ENCODE assay signal across 10 cellular contexts in the genomic region with DNA sequence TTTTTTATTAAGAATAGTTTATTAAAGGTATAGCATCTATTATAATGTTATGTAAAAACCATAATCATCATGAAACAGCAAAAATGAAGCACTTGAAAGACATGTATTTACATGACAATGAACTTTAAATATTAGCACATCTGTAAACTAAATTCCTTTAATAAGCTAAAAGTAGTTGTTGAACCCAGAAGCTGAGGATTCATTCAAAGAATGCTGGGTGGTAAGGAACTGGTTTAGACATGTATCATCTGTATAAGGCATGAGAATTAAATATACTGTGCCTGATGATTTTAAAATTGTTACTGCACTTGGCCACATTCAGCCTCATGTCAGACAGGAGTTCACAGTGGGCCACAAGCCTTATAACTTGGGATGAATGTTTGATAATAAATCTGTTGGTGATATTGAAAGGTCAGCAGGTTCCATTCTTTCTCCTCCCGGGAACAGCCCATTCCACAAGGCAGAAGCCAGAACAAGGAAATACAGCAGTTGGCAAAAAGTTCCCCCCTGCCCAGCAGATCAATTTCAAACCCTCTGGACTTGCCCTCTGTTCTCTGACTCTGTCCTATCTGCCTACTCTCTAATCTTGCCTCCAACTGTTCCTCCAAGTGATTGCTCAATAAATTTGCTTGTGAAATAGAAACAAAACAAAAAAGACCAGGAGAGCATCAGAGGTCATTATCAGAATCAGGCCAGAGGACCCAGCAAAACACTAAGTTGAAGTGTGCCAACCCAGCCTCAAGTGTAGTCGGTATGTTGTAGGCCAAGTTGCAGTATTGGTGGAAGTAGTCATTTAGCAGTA. TPM values are rescaled to one million over a fixed set of nuclear protein-coding genes. Genes with fewer than 3 reads are reported as not detected.
A peak's percentile ranks its signal among the peaks of the same experiment; 100 is the strongest.
DNase-seq lines count a peak whose midpoint lies in the region; ATAC-seq, FAIRE-seq and TF ChIP-seq lines count a peak whose summit lies in the region.
"Had no signal": no experiment of that assay in that cellular context is flagged by ENCODE, and none has a peak within 500 bp of the region (broad histone marks: within the 10 kb centered on the region; RNA-seq: fewer than 3 reads in every experiment).

No MANE protein-coding gene starts in this region.

- intact Hi-C loops in body of pancreas (cut with DNase I), result no loop called here
- intact Hi-C loops in right cardiac atrium (cut with DNase I), result no loop called here

- WGBS in body of pancreas, 2 donors, result 25 to 38% methylated on average over 2 of the region's 2 CpGs
- WGBS in right cardiac atrium, result 60% methylated on average over 2 of the region's 2 CpGs

- H3K4me1 ChIP-seq in body of pancreas, result peaks cover 28% of the 10 kb centered on the region
- peaks cover 4% of the 10 kb centered on the region for H3K4me1 ChIP-seq in right cardiac atrium (ENCODE audit: control insufficient read depth, insufficient read depth, low read length)
- peaks cover 36% of the 10 kb centered on the region for H3K4me1 ChIP-seq in skeletal muscle satellite cell (ENCODE audit: control insufficient read depth, insufficient read depth, low read length)

- no peaks in the 10 kb centered on the region for H3K36me3 ChIP-seq in body of pancreas (replicated peaks in 1 of 2; ENCODE audit: insufficient read depth in 1 of 2, low read depth in 2 of 2)
- H3K36me3 ChIP-seq in skeletal muscle satellite cell (ENCODE audit: insufficient read depth, low read length), result no peaks in the 10 kb centered on the region

- H3K9me3 ChIP-seq in body of pancreas (no peaks in the 10 kb centered on the region), right cardiac atrium (ENCODE audit: control insufficient read depth, low read length) (no peaks in the 10 kb centered on the region), skeletal muscle satellite cell (replicated peaks; ENCODE audit: low read length) (no peaks in the 10 kb centered on the region)

- no peak overlapping the region for H3K9ac ChIP-seq in skeletal muscle satellite cell (ENCODE audit: low read depth, low read length)

- ATAC-seq in body of pancreas (peak; percentile 67), right cardiac atrium (peak; percentile 47 to 84), HG02759 (IDR thresholded peaks at IDR 0.05; ENCODE audit: unreplicated experiment) (no peak)

- FAIRE-seq in GM19239 (lab: Jason Lieb, UNC), result peak; percentile 26

- H3K4me3 ChIP-seq in body of pancreas, result no peak overlapping the region
- no peak overlapping the region for H3K4me3 ChIP-seq in right cardiac atrium (ENCODE audit: low read length)
- H3K4me3 ChIP-seq in skeletal muscle satellite cell (ENCODE audit: low read length), result no peak overlapping the region

- no peak for DNase-seq in GM19239 (ENCODE audit: insufficient read length, low spot score)
- peak in 3 of 4 donors; percentile 16 to 39 (median 19) for DNase-seq in body of pancreas
- no peak for DNase-seq in right cardiac atrium
- DNase-seq in LoVo (ENCODE audit: low spot score), result no peak
- no peak for DNase-seq in activated CD4-positive, alpha-beta T cell treated with anti-CD3 and anti-CD28 coated beads, Interleukin-2, amount 50 U/mL, for 1 hour
- DNase-seq in RKO (ENCODE audit: low spot score), result no peak
- DNase-seq: effector CD8-positive, alpha-beta T cell; NCI-H510A had no signal

- no peak for TF ChIP-seq CTCF in body of pancreas (IDR thresholded peaks at IDR 0.05)

- peak overlapping the region in 3 of 4 donors; percentile 0 to 69 (median 54) for H3K27ac ChIP-seq in body of pancreas
- peak overlapping the region; percentile 23 for H3K27ac ChIP-seq in right cardiac atrium (ENCODE audit: low read length)

- no peak for TF ChIP-seq POLR2A in body of pancreas (IDR thresholded peaks at IDR 0.05)

- no peaks in the 10 kb centered on the region for H3K27me3 ChIP-seq in body of pancreas
- H3K27me3 ChIP-seq in right cardiac atrium (ENCODE audit: control insufficient read depth, insufficient read depth), result no peaks in the 10 kb centered on the region
- no peaks in the 10 kb centered on the region for H3K27me3 ChIP-seq in skeletal muscle satellite cell (ENCODE audit: control insufficient read depth, insufficient read depth, low read length)

- peak overlapping the region; percentile 2 for H3K4me2 ChIP-seq in skeletal muscle satellite cell (ENCODE audit: low read length)

RNA-seq across cellular contexts. Expression of a gene that starts 49.8 kb away (rescaled TPM):
- total RNA-seq in body of pancreas, result 10 to 100 TPM; 41.2 to 44.1 TPM
- 10 to 100 TPM; 37.6 to 40.2 (median 38.3) TPM for total RNA-seq in right cardiac atrium
- 67.8 TPM for polyA plus RNA-seq in right cardiac atrium
- 30.9 and 39.3 TPM in 2 replicates for total RNA-seq in skeletal muscle satellite cell (2012; rRNA removed)

Comparison
In these comparisons a context has a peak if more than half of its experiments do, and no peak if none do; other contexts are left out.
1. DNase-seq: peak in body of pancreas (3 of 4); none in GM19239 (single experiment), right cardiac atrium (0 of 3), LoVo (single experiment), activated CD4-positive, alpha-beta T cell treated with anti-CD3 and anti-CD28 coated beads, Interleukin-2, amount 50 U/mL, for 1 hour (single experiment) and RKO (single experiment).